In the genomic region with DNA sequence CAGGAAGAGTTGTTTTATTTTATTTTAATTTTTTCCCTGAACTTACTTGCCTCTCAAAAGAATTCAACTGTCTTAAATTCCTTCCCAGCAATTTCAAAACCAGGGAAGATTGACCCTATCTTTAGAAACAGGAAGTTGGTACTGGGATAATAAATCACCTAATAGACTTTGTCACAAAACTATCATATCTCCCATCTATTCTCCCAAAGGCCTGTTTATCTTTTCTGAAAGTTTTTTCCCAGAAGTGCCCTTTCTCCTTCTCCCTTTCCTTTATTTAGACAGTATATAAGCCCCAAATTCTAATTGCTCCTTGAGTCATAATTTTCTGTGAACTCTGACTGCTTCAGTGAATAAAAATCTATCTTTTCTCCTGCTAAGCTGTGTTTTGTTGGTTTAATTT, we compare ENCODE assay signal across 31 cellular contexts. TPM values are rescaled to one million over a fixed set of nuclear protein-coding genes. Genes with fewer than 3 reads are reported as not detected.
"Had no signal": no experiment of that assay in that cellular context is flagged by ENCODE, and none has a peak within 500 bp of the region (broad histone marks: within the 10 kb centered on the region; RNA-seq: fewer than 3 reads in every experiment).

No MANE protein-coding gene starts in this region.

- H3K4me1 ChIP-seq: foreskin keratinocyte, uterus had no signal

- H3K27ac Mint-ChIP-seq: activated T-cell treated with anti-CD3 and anti-CD28 coated beads, Interleukin-2, amount 50 U/mL, for 24 hours; endodermal cell; progenitor cell of endocrine pancreas; stimulated activated memory B cell treated with anti-CD40 and anti-IgM and Interleukin-4, amounts not matched to agents 10 μg/mL and 1 μg/mL and 100 μg/mL, for 72 hours; type B pancreatic cell had no signal

- ATAC-seq: foreskin keratinocyte; heart left ventricle; left colon; naive thymus-derived CD4-positive, alpha-beta T cell; sciatic nerve; stimulated activated memory B cell treated with anti-CD40 and anti-IgM and Interleukin-4, amounts not matched to agents 10 μg/mL and 1 μg/mL and 100 μg/mL, for 72 hours; stimulated activated naive CD8-positive, alpha-beta T cell treated with anti-CD3 and anti-CD28 coated beads, Interleukin-15, amount 100 ng/mL, for 72 hours had no signal

- H3K36me3 Mint-ChIP-seq: immature natural killer cell; stimulated activated memory B cell treated with anti-CD40 and anti-IgM and Interleukin-4, amounts not matched to agents 10 μg/mL and 1 μg/mL and 100 μg/mL, for 72 hours; type B pancreatic cell had no signal

- H3K4me3 Mint-ChIP-seq: activated T-cell treated with anti-CD3 and anti-CD28 coated beads, Interleukin-2, amount 50 U/mL, for 24 hours; endodermal cell; immature natural killer cell; naive thymus-derived CD4-positive, alpha-beta T cell; stimulated activated memory B cell treated with anti-CD40 and anti-IgM and Interleukin-4, amounts not matched to agents 10 μg/mL and 1 μg/mL and 100 μg/mL, for 72 hours; stimulated activated naive CD8-positive, alpha-beta T cell treated with anti-CD3 and anti-CD28 coated beads, Interleukin-15, amount 100 ng/mL, for 72 hours; type B pancreatic cell had no signal

- H3K27me3 ChIP-seq: brain microvascular endothelial cell, esophagus muscularis mucosa, foreskin keratinocyte, heart left ventricle, ovary, uterus had no signal

- H3K27ac ChIP-seq: brain microvascular endothelial cell, esophagus muscularis mucosa, foreskin keratinocyte, heart left ventricle, ovary, uterus had no signal

- H3K4me3 ChIP-seq: esophagus muscularis mucosa, heart left ventricle, ovary, uterus had no signal

- H3K9me3 ChIP-seq: esophagus muscularis mucosa, heart left ventricle, ovary, uterus had no signal

- H3K36me3 ChIP-seq: brain microvascular endothelial cell, esophagus muscularis mucosa, heart left ventricle, ovary, uterus had no signal

- H3K27me3 Mint-ChIP-seq: activated T-cell treated with anti-CD3 and anti-CD28 coated beads, Interleukin-2, amount 50 U/mL, for 24 hours; progenitor cell of endocrine pancreas; stimulated activated memory B cell treated with anti-CD40 and anti-IgM and Interleukin-4, amounts not matched to agents 10 μg/mL and 1 μg/mL and 100 μg/mL, for 72 hours; stimulated activated naive CD8-positive, alpha-beta T cell treated with anti-CD3 and anti-CD28 coated beads, Interleukin-15, amount 100 ng/mL, for 72 hours; type B pancreatic cell had no signal

- DNase-seq: activated CD4-positive, alpha-beta T cell treated with anti-CD3 and anti-CD28 coated beads for 4 hours; activated CD4-positive, alpha-beta T cell treated with anti-CD3 and anti-CD28 coated beads, Interleukin-2, amount 50 U/mL, for 48 hours; activated CD8-positive, alpha-beta memory T cell treated with anti-CD3 and anti-CD28 coated beads, Interleukin-2, amount 50 U/mL, for 48 hours; activated gamma-delta T cell treated with Interleukin-2 at 50 U/mL for 16 hours; activated naive CD4-positive, alpha-beta T cell treated with anti-CD3 and anti-CD28 coated beads, Interleukin-2, amount 50 U/mL, for 16 hours; activated T-cell treated with anti-CD3 and anti-CD28 coated beads, Interleukin-2, amount 50 U/mL, for 24 hours; amniotic stem cell; brain microvascular endothelial cell; cortex of kidney; endodermal cell; foreskin keratinocyte; heart left ventricle; hypothalamus; immature natural killer cell; kidney; left colon; midbrain; naive thymus-derived CD4-positive, alpha-beta T cell; ovary; small intestine; stimulated activated CD4-positive, alpha-beta T cell treated with anti-CD3 and anti-CD28 coated beads, Interleukin-4, amount 100 ng/mL, for 24 hours; stimulated activated naive CD8-positive, alpha-beta T cell treated with anti-CD3 and anti-CD28 coated beads, Interleukin-15, amount 100 ng/mL, for 72 hours; substantia nigra; uterus had no signal

RNA-seq across cellular contexts. Expression of a gene that starts 28.0 kb away (rescaled TPM):
- total RNA-seq: astrocyte, chondrocyte, endodermal cell, foreskin keratinocyte, kidney, left colon, sciatic nerve had no signal
